1 cellular context compared by ENCODE assay signal in genomic region chr5:55467862-55468551, GRCh38.
TF ChIP-seq lines count a peak whose summit lies in the region.

No MANE protein-coding gene starts in this region.

TF ChIP-seq in WTC11, 78 proteins besides CTCF, POLR2A, EP300 and RAD21 (continued from another document):
- TF ChIP-seq RELA (CRISPR knock-in tag; IDR thresholded peaks at IDR 0.05; ENCODE audit: borderline replicate concordance) (no peak), ATF3 (CRISPR knock-in tag; conservative IDR thresholded peaks at IDR 0.05) (no peak), ZNF263 (CRISPR knock-in tag; IDR thresholded peaks at IDR 0.05; ENCODE audit: low read depth) (no peak), SMAD4 (CRISPR knock-in tag; IDR thresholded peaks at IDR 0.05) (no peak), GABPB1 (CRISPR knock-in tag; IDR thresholded peaks at IDR 0.05) (no peak), ZMAT4 (CRISPR knock-in tag; IDR thresholded peaks at IDR 0.05) (no peak), SP1 (CRISPR knock-in tag; conservative IDR thresholded peaks at IDR 0.05) (no peak)
- TF ChIP-seq, protein P1, sequence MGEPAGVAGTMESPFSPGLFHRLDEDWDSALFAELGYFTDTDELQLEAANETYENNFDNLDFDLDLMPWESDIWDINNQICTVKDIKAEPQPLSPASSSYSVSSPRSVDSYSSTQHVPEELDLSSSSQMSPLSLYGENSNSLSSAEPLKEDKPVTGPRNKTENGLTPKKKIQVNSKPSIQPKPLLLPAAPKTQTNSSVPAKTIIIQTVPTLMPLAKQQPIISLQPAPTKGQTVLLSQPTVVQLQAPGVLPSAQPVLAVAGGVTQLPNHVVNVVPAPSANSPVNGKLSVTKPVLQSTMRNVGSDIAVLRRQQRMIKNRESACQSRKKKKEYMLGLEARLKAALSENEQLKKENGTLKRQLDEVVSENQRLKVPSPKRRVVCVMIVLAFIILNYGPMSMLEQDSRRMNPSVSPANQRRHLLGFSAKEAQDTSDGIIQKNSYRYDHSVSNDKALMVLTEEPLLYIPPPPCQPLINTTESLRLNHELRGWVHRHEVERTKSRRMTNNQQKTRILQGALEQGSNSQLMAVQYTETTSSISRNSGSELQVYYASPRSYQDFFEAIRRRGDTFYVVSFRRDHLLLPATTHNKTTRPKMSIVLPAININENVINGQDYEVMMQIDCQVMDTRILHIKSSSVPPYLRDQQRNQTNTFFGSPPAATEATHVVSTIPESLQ (CRISPR knock-in tag; IDR thresholded peaks at IDR 0.05): no peak
- TF ChIP-seq, protein P2, sequence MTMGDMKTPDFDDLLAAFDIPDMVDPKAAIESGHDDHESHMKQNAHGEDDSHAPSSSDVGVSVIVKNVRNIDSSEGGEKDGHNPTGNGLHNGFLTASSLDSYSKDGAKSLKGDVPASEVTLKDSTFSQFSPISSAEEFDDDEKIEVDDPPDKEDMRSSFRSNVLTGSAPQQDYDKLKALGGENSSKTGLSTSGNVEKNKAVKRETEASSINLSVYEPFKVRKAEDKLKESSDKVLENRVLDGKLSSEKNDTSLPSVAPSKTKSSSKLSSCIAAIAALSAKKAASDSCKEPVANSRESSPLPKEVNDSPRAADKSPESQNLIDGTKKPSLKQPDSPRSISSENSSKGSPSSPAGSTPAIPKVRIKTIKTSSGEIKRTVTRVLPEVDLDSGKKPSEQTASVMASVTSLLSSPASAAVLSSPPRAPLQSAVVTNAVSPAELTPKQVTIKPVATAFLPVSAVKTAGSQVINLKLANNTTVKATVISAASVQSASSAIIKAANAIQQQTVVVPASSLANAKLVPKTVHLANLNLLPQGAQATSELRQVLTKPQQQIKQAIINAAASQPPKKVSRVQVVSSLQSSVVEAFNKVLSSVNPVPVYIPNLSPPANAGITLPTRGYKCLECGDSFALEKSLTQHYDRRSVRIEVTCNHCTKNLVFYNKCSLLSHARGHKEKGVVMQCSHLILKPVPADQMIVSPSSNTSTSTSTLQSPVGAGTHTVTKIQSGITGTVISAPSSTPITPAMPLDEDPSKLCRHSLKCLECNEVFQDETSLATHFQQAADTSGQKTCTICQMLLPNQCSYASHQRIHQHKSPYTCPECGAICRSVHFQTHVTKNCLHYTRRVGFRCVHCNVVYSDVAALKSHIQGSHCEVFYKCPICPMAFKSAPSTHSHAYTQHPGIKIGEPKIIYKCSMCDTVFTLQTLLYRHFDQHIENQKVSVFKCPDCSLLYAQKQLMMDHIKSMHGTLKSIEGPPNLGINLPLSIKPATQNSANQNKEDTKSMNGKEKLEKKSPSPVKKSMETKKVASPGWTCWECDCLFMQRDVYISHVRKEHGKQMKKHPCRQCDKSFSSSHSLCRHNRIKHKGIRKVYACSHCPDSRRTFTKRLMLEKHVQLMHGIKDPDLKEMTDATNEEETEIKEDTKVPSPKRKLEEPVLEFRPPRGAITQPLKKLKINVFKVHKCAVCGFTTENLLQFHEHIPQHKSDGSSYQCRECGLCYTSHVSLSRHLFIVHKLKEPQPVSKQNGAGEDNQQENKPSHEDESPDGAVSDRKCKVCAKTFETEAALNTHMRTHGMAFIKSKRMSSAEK (CRISPR knock-in tag; IDR thresholded peaks at IDR 0.05; ENCODE audit: borderline replicate concordance): no peak
- TF ChIP-seq, protein P3, sequence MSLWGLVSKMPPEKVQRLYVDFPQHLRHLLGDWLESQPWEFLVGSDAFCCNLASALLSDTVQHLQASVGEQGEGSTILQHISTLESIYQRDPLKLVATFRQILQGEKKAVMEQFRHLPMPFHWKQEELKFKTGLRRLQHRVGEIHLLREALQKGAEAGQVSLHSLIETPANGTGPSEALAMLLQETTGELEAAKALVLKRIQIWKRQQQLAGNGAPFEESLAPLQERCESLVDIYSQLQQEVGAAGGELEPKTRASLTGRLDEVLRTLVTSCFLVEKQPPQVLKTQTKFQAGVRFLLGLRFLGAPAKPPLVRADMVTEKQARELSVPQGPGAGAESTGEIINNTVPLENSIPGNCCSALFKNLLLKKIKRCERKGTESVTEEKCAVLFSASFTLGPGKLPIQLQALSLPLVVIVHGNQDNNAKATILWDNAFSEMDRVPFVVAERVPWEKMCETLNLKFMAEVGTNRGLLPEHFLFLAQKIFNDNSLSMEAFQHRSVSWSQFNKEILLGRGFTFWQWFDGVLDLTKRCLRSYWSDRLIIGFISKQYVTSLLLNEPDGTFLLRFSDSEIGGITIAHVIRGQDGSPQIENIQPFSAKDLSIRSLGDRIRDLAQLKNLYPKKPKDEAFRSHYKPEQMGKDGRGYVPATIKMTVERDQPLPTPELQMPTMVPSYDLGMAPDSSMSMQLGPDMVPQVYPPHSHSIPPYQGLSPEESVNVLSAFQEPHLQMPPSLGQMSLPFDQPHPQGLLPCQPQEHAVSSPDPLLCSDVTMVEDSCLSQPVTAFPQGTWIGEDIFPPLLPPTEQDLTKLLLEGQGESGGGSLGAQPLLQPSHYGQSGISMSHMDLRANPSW (CRISPR knock-in tag; conservative IDR thresholded peaks at IDR 0.05; ENCODE audit: low read depth): no peak
